Comparison of ENCODE assay signal across 26 cellular contexts in the genomic region with DNA sequence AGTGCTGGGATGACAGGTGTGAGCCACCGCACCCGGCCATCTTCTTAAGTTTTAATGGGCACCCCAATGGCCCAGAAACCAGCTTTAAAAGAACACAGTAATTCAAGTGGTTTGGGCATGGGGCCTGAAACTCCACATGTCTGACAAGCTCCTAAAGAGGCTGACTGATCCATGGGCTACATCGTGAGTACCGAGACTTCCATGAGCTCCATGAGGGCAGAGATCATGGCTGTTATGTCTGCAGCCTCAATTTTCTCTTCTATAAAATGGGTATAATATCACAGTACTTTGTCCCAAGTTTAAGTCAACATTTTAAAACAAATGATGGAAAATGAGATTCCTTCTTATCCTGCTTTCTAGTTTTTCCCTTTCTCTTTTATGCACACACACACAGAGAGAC.
"Had no signal": no experiment of that assay in that cellular context is flagged by ENCODE, and none has a peak within 500 bp of the region (broad histone marks: within the 10 kb centered on the region; RNA-seq: fewer than 3 reads in every experiment).

No MANE protein-coding gene starts in this region.

- H3K4me1 ChIP-seq: esophagus squamous epithelium, gastrocnemius medialis, heart right ventricle, left lung, lower lobe of right lung had no signal

- DNase-seq: cortex of kidney; effector CD8-positive, alpha-beta T cell; effector memory CD8-positive, alpha-beta T cell; endodermal cell; erythroblast; esophagus squamous epithelium; foreskin fibroblast; foreskin melanocyte; gastrocnemius medialis; glutamatergic neuron; head of caudate nucleus; heart right ventricle; hippocampal formation; left cardiac atrium; left lung; left ventricle myocardium superior; lower lobe of right lung; mesenchymal stem cell; mucosa of descending colon; naive B cell; naive thymus-derived CD8-positive, alpha-beta T cell had no signal

- H3K27me3 ChIP-seq: esophagus squamous epithelium, gastrocnemius medialis, left lung had no signal

- H3K9me3 ChIP-seq: esophagus squamous epithelium, gastrocnemius medialis, heart right ventricle, left lung, lower lobe of right lung, mucosa of descending colon had no signal

- ATAC-seq: effector memory CD8-positive, alpha-beta T cell; esophagus mucosa; gastrocnemius medialis; heart right ventricle; left cardiac atrium; left lung; left ventricle myocardium superior; lower lobe of right lung; mucosa of descending colon; naive thymus-derived CD8-positive, alpha-beta T cell had no signal

- H3K4me3 ChIP-seq: esophagus squamous epithelium, gastrocnemius medialis, heart right ventricle, left lung, lower lobe of right lung, mucosa of descending colon had no signal

- H3K36me3 ChIP-seq: esophagus squamous epithelium, gastrocnemius medialis, heart right ventricle, left lung, lower lobe of right lung had no signal

- FAIRE-seq: endometrium, islet of Langerhans, keratinocyte had no signal

- H3K27ac ChIP-seq: epithelial cell of prostate, esophagus squamous epithelium, gastrocnemius medialis, heart right ventricle, left lung, lower lobe of right lung had no signal
